ENCODE assay signal across 24 cellular contexts in the genomic region with DNA sequence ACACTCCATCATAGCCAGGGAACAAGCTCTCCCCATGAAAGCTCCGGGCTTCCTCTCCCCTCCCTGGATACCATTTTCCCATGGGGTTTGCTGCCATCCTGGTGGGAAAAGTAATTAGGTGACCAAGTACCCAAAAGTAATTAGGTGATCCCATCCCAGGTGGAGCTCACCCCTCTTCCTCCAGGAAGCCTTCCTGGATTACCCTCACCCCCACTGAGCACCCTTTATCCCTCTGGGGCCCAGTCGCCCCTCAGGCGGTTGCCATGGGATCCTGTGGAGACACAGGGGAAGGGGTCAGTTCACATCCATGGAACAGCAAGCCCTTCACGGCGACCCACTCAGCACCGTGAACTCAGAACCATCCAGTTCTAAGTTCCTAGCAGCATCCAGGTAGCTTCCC.
DNase-seq lines count a peak whose midpoint lies in the region; ATAC-seq, FAIRE-seq and TF ChIP-seq lines count a peak whose summit lies in the region.
"Had no signal": no experiment of that assay in that cellular context is flagged by ENCODE, and none has a peak within 500 bp of the region (broad histone marks: within the 10 kb centered on the region; RNA-seq: fewer than 3 reads in every experiment).

No MANE protein-coding gene starts in this region.

- H3K4me2 ChIP-seq in H1 (ENCODE audit: insufficient read depth in 1 of 2, low read depth in 2 of 2, low read length in 2 of 2) (no peak overlapping the region), osteoblast (ENCODE audit: insufficient read depth, low read length) (no peak overlapping the region)
- H3K4me2 ChIP-seq: BLaER1 treated with 17β-estradiol and CSF1 and Interleukin-3, amounts not matched to agents 10 nM and 100 nM had no signal

- no peak overlapping the region for H4K91ac ChIP-seq in H1 (replicated peaks; ENCODE audit: insufficient read length, low read length)

- H3K23ac ChIP-seq in H1 (ENCODE audit: insufficient read length): no peak overlapping the region

- no peak for TF ChIP-seq CTCF in HEK293 (tag by site-specific recombination; IDR thresholded peaks at IDR 0.05)
- no peak for TF ChIP-seq CTCF in H1 (IDR thresholded peaks at IDR 0.05; ENCODE audit: control extremely low read depth in 1 of 3, insufficient read depth in 1 of 3, low read depth in 1 of 3, low read length in 3 of 3)
- TF ChIP-seq CTCF in osteoblast (IDR thresholded peaks at IDR 0.05; ENCODE audit: extremely low read depth, low read depth, low read length): no peak
- TF ChIP-seq CTCF in prostate gland (IDR thresholded peaks at IDR 0.05): no peak
- no peak for TF ChIP-seq CTCF in natural killer cell (IDR thresholded peaks at IDR 0.05)

- H3K27me3 ChIP-seq in H1 (replicated peaks in 1 of 4; ENCODE audit: control insufficient read depth in 3 of 4, extremely low read depth in 1 of 4, insufficient read depth in 3 of 4, low read length in 3 of 4): no peaks in the 10 kb centered on the region
- H3K27me3 ChIP-seq in osteoblast (ENCODE audit: insufficient read depth, low read length): peaks cover 38% of the 10 kb centered on the region
- peaks cover 2% of the 10 kb centered on the region for H3K27me3 ChIP-seq in prostate gland (replicated peaks; ENCODE audit: insufficient read depth)
- H3K27me3 ChIP-seq: BLaER1 treated with 17β-estradiol and CSF1 and Interleukin-3, amounts not matched to agents 10 nM and 100 nM had no signal

- H3K23me2 ChIP-seq in H1 (ENCODE audit: low read depth, low read length): no peaks in the 10 kb centered on the region

- no peaks in the 10 kb centered on the region for H3K79me1 ChIP-seq in H1 (ENCODE audit: low read depth, low read length)

- no peak for TF ChIP-seq POLR2A in H1 (IDR thresholded peaks at IDR 0.05; ENCODE audit: control extremely low read depth in 1 of 2, low read depth in 2 of 2, low read length in 2 of 2)
- no peak for TF ChIP-seq POLR2A in prostate gland (IDR thresholded peaks at IDR 0.05)

- no peak overlapping the region for H3K56ac ChIP-seq in H1 (replicated peaks; ENCODE audit: insufficient read length, low read depth, low read length)

- H3K36me3 Mint-ChIP-seq in stimulated activated naive B cell treated with anti-CD40 and anti-IgM and Interleukin-4, amounts not matched to agents 10 μg/mL and 1 μg/mL and 100 μg/mL, for 72 hours: peaks cover 0 to 1% of the 10 kb centered on the region in 2 donors
- no peaks in the 10 kb centered on the region for H3K36me3 Mint-ChIP-seq in natural killer cell
- H3K36me3 Mint-ChIP-seq: CD8-positive, alpha-beta T cell had no signal

- H3K27me3 Mint-ChIP-seq in stimulated activated naive B cell treated with anti-CD40 and anti-IgM and Interleukin-4, amounts not matched to agents 10 μg/mL and 1 μg/mL and 100 μg/mL, for 72 hours: peaks cover 40 to 62% of the 10 kb centered on the region in 2 donors
- H3K27me3 Mint-ChIP-seq in natural killer cell (ENCODE audit: low read depth in 2 of 2): peaks cover 15 to 22% of the 10 kb centered on the region in 2 donors

- H4K20me1 ChIP-seq in H1 (replicated peaks in 1 of 2; ENCODE audit: control insufficient read depth in 1 of 2, insufficient read depth in 2 of 2, low read length in 2 of 2) (no peaks in the 10 kb centered on the region), osteoblast (ENCODE audit: insufficient read depth, low read length) (no peaks in the 10 kb centered on the region)

- H4K8ac ChIP-seq in H1 (ENCODE audit: extremely low read depth, insufficient read depth, low read length): peak overlapping the region; percentile 31; the same call in 1 of the 2 replicates

- 0 out of 2 replicates have a peak, but pooled peaks cover 4% of the 10 kb centered on the region for H3K4me1 ChIP-seq in HEK293 (ENCODE audit: control insufficient read depth, insufficient read depth, low read length)
- peaks cover 0 to 16% (median 4%) of the 10 kb centered on the region in 4 experiments; a peak in 5 of 7 replicates for H3K4me1 ChIP-seq in H1 (replicated peaks in 1 of 4; ENCODE audit: control insufficient read depth in 3 of 4, insufficient read depth in 4 of 4, low read length in 3 of 4)
- no peaks in the 10 kb centered on the region for H3K4me1 ChIP-seq in osteoblast (ENCODE audit: insufficient read depth, low read length)
- H3K4me1 ChIP-seq in prostate gland (replicated peaks): no peaks in the 10 kb centered on the region
- H3K4me1 ChIP-seq: Caco-2 had no signal

- H3K18ac ChIP-seq in H1 (ENCODE audit: extremely low read depth, low read length): no peak overlapping the region

- TF ChIP-seq EP300 in H1 (IDR thresholded peaks at IDR 0.05; ENCODE audit: borderline replicate concordance in 1 of 2, low read depth in 2 of 2, low read length in 2 of 2): no peak

- H3K4me1 Mint-ChIP-seq in stimulated activated naive B cell treated with anti-CD40 and anti-IgM and Interleukin-4, amounts not matched to agents 10 μg/mL and 1 μg/mL and 100 μg/mL, for 72 hours: no peaks in the 10 kb centered on the region
- H3K4me1 Mint-ChIP-seq in natural killer cell: no peaks in the 10 kb centered on the region
- H3K4me1 Mint-ChIP-seq: B cell had no signal

- FAIRE-seq in H1 (lab: Jason Lieb, UNC): no peak
- FAIRE-seq: A204.1, D721Med, G401.6, GM12891, GM18507 had no signal

- H3K14ac ChIP-seq in H1 (ENCODE audit: insufficient read length): no peak overlapping the region

- ATAC-seq in stimulated activated naive B cell treated with anti-CD40 and anti-IgM and Interleukin-4, amounts not matched to agents 10 μg/mL and 1 μg/mL and 100 μg/mL, for 72 hours (replicated peaks): no peak
- no peak for ATAC-seq in natural killer cell
- ATAC-seq: CD8-positive, alpha-beta T cell had no signal

- no peak overlapping the region; a peak in 1 of 7 replicates for H3K9ac ChIP-seq in H1 (replicated peaks in 1 of 4; ENCODE audit: extremely low read depth in 1 of 4, low read depth in 3 of 4, low read length in 3 of 4)
- H3K9ac ChIP-seq: BLaER1 treated with 17β-estradiol and CSF1 and Interleukin-3, amounts not matched to agents 10 nM and 100 nM had no signal

- H3K4me3 ChIP-seq in HEK293 (ENCODE audit: low read depth, low read length): no peak overlapping the region
- no peak overlapping the region for H3K4me3 ChIP-seq in H1 (ENCODE audit: extremely low read depth in 1 of 4, insufficient read depth in 2 of 4, low read depth in 3 of 4, low read length in 4 of 4)
- no peak overlapping the region for H3K4me3 ChIP-seq in osteoblast (ENCODE audit: insufficient read depth, low read length)
- H3K4me3 ChIP-seq in prostate gland: no peak overlapping the region
- H3K4me3 ChIP-seq: BLaER1 treated with 17β-estradiol and CSF1 and Interleukin-3, amounts not matched to agents 10 nM and 100 nM had no signal

- DNase-seq in H1 (ENCODE audit: low read depth in 1 of 2, low spot score in 2 of 2) (no peak), osteoblast (ENCODE audit: insufficient read length, low spot score, missing footprints) (peak; percentile 35), prostate gland (ENCODE audit: low spot score) (no peak), natural killer cell (no peak), kidney glomerular epithelial cell (lab: John Stamatoyannopoulos, UW) (no peak), hepatic stellate cell (ENCODE audit: low spot score) (no peak)
- DNase-seq in stimulated activated naive B cell treated with anti-CD40 and anti-IgM and Interleukin-4, amounts not matched to agents 10 μg/mL and 1 μg/mL and 100 μg/mL, for 72 hours: no peak
- DNase-seq: 8988T; AML-193; Caco-2; Calu3; CD4-positive, alpha-beta T cell; CD8-positive, alpha-beta T cell; DMS79 treated with DMSO at 0.1 percent for 48 hours; GF-D8 had no signal

- H2BK5ac ChIP-seq in H1 (ENCODE audit: low read depth, low read length): no peak overlapping the region; the same call in 1 of the 2 replicates

- H2BK15ac ChIP-seq in H1 (ENCODE audit: low read length): no peak overlapping the region

- CTCF ChIA-PET in HEK293 (lab: Yijun Ruan, JAX): no interaction called here
- CTCF ChIA-PET in H1 (lab: Charles Lee; ENCODE audit: partially characterized antibody): interaction anchor here (1.0 to 4.5 kb wide), 7 partner anchors 9 to 356 kb away, joined by 3 to 24 read pairs (median 5); no protein-coding TSS in a partner anchor

- no peak for TF ChIP-seq RAD21 in H1 (IDR thresholded peaks at IDR 0.05 in 1 of 2, conservative IDR thresholded peaks at IDR 0.05 in 1 of 2; ENCODE audit: low read depth in 2 of 2, low read length in 2 of 2)

- no peak overlapping the region for H2AK5ac ChIP-seq in H1 (ENCODE audit: low read depth, low read length)

- peak overlapping the region; percentile 79 for H3K27ac Mint-ChIP-seq in stimulated activated naive B cell treated with anti-CD40 and anti-IgM and Interleukin-4, amounts not matched to agents 10 μg/mL and 1 μg/mL and 100 μg/mL, for 72 hours
- H3K27ac Mint-ChIP-seq in natural killer cell: no peak overlapping the region
- H3K27ac Mint-ChIP-seq: B cell; CD4-positive, alpha-beta T cell; CD8-positive, alpha-beta T cell had no signal

- H3K79me2 ChIP-seq in H1 (ENCODE audit: control insufficient read depth in 1 of 2, insufficient read depth in 2 of 2, low read length in 2 of 2) (no peaks in the 10 kb centered on the region), osteoblast (ENCODE audit: insufficient read depth, low read length) (no peaks in the 10 kb centered on the region)

- no peak overlapping the region for H3K4ac ChIP-seq in H1 (replicated peaks; ENCODE audit: insufficient read length, low read depth, low read length)

- intact Hi-C loops in prostate gland (cut with DNase I) (no loop called here), natural killer cell (cut with micrococcal nuclease) (no loop called here)

- H3K9me3 ChIP-seq in HEK293 (ENCODE audit: control insufficient read depth, insufficient read depth, low read depth, low read length): no peaks in the 10 kb centered on the region
- H3K9me3 ChIP-seq in H1 (ENCODE audit: insufficient read depth in 2 of 2, low read depth in 1 of 2, low read length in 1 of 2): no peaks in the 10 kb centered on the region
- no peaks in the 10 kb centered on the region for H3K9me3 ChIP-seq in osteoblast (ENCODE audit: low read depth, low read length)
- H3K9me3 ChIP-seq in prostate gland: no peaks in the 10 kb centered on the region
- H3K9me3 ChIP-seq: BLaER1 treated with 17β-estradiol and CSF1 and Interleukin-3, amounts not matched to agents 10 nM and 100 nM; Caco-2 had no signal

- no peak overlapping the region for H3K4me3 Mint-ChIP-seq in stimulated activated naive B cell treated with anti-CD40 and anti-IgM and Interleukin-4, amounts not matched to agents 10 μg/mL and 1 μg/mL and 100 μg/mL, for 72 hours
- no peak overlapping the region for H3K4me3 Mint-ChIP-seq in natural killer cell
- H3K4me3 Mint-ChIP-seq: B cell; CD4-positive, alpha-beta T cell; CD8-positive, alpha-beta T cell had no signal

- WGBS in H1 (ENCODE audit: extremely low coverage in 1 of 2, insufficient coverage in 1 of 2, insufficient read length in 1 of 2, insufficient replicate concordance in 2 of 2, low coverage in 1 of 2, low lambda C conversion rate in 2 of 2, missing lambda C conversion rate in 1 of 2), 2 experiments: 98% methylated on average over 6 of the region's 6 CpGs; no CpG with 5 or more reads in 1 of the 2 experiments
- 89% methylated on average over 6 of the region's 6 CpGs for WGBS in prostate gland

- no peak overlapping the region for H4K5ac ChIP-seq in H1 (ENCODE audit: insufficient read length, low read depth, low read length)

- no peak overlapping the region for H2BK20ac ChIP-seq in H1 (ENCODE audit: low read length)

- H3K9me3 Mint-ChIP-seq in stimulated activated naive B cell treated with anti-CD40 and anti-IgM and Interleukin-4, amounts not matched to agents 10 μg/mL and 1 μg/mL and 100 μg/mL, for 72 hours: no peaks in the 10 kb centered on the region
- no peaks in the 10 kb centered on the region for H3K9me3 Mint-ChIP-seq in natural killer cell
- H3K9me3 Mint-ChIP-seq: CD4-positive, alpha-beta T cell; CD8-positive, alpha-beta T cell had no signal

- POLR2A ChIA-PET in HEK293 (lab: Yijun Ruan, JAX): no interaction called here
- POLR2A ChIA-PET in H1 (lab: Charles Lee; ENCODE audit: partially characterized antibody): interaction anchor here (0.8 kb wide), 1 partner anchor 10 kb away, joined by 3 read pairs; no protein-coding TSS in a partner anchor

- no peak overlapping the region for H2BK12ac ChIP-seq in H1 (ENCODE audit: low read depth, low read length)

- H2AFZ ChIP-seq in H1 (ENCODE audit: low read length): no peak overlapping the region
- no peak overlapping the region for H2AFZ ChIP-seq in osteoblast (ENCODE audit: low read length)

- H3K36me3 ChIP-seq in HEK293 (ENCODE audit: control insufficient read depth in 2 of 2, insufficient read depth in 1 of 2, low read length in 2 of 2) (no peaks in the 10 kb centered on the region), H1 (ENCODE audit: control insufficient read depth in 2 of 4, insufficient read depth in 4 of 4, low read length in 3 of 4) (no peaks in the 10 kb centered on the region), osteoblast (ENCODE audit: insufficient read depth, low read length) (no peaks in the 10 kb centered on the region), prostate gland (no peaks in the 10 kb centered on the region)
- H3K36me3 ChIP-seq: BLaER1 treated with 17β-estradiol and CSF1 and Interleukin-3, amounts not matched to agents 10 nM and 100 nM had no signal

- no peak overlapping the region for H3K27ac ChIP-seq in HEK293 (ENCODE audit: extremely low read depth, low read depth, low read length)
- no peak overlapping the region for H3K27ac ChIP-seq in H1 (ENCODE audit: low read depth, low read length)
- no peak overlapping the region for H3K27ac ChIP-seq in osteoblast (ENCODE audit: low read depth, low read length)
- no peak overlapping the region for H3K27ac ChIP-seq in prostate gland
- H3K27ac ChIP-seq: BLaER1 treated with 17β-estradiol and CSF1 and Interleukin-3, amounts not matched to agents 10 nM and 100 nM; C4-2B had no signal

- H2BK120ac ChIP-seq in H1 (replicated peaks; ENCODE audit: low read depth, low read length): no peak overlapping the region
